1 cellular context compared by ENCODE assay signal in genomic region chr16:81634380-81635121, GRCh38.
TF ChIP-seq lines count a peak whose summit lies in the region.

No MANE protein-coding gene starts in this region.

TF ChIP-seq in K562, 482 proteins besides CTCF, POLR2A, EP300 and RAD21 (continued from another document and continues in another):
- TF ChIP-seq NKRF (IDR thresholded peaks at IDR 0.05; ENCODE audit: borderline replicate concordance) (no peak), ETS1 (conservative IDR thresholded peaks at IDR 0.05; ENCODE audit: control insufficient read depth, low read depth, low read length) (no peak), OTX1 (CRISPR knock-in tag; IDR thresholded peaks at IDR 0.05) (no peak), CREB3 (tag; conservative IDR thresholded peaks at IDR 0.05; ENCODE audit: low read depth) (0 out of 2 replicates have a peak, but pooled peaks have one; percentile 35), ZNF561 (CRISPR knock-in tag; conservative IDR thresholded peaks at IDR 0.05) (no peak), CXXC5 (CRISPR knock-in tag; IDR thresholded peaks at IDR 0.05) (peak; percentile 56), USF1 (CRISPR knock-in tag; IDR thresholded peaks at IDR 0.05) (no peak), ZNF24 (IDR thresholded peaks at IDR 0.05) (no peak), PRDM10 (IDR thresholded peaks at IDR 0.05; ENCODE audit: partially characterized antibody) (peak; percentile 41), FOXK2 (conservative IDR thresholded peaks at IDR 0.05 in 1 of 2, IDR thresholded peaks at IDR 0.05 in 1 of 2; ENCODE audit: low read depth in 2 of 2) (peak; percentile 83 to 84), SMARCA4 (IDR thresholded peaks at IDR 0.05) (peak; percentile 79; the same call in 1 of the 2 replicates), MNT (conservative IDR thresholded peaks at IDR 0.05) (0 out of 4 replicates have a peak, but pooled peaks of 1 of the 2 experiments have one; percentile 48), KLF16 (IDR thresholded peaks at IDR 0.05) (peak; percentile 82), ARID3B (CRISPR knock-in tag; IDR thresholded peaks at IDR 0.05; ENCODE audit: borderline replicate concordance) (no peak), ZNF212 (CRISPR knock-in tag; IDR thresholded peaks at IDR 0.05) (no peak), BRCA1 (IDR thresholded peaks at IDR 0.05) (no peak), BRCA1 (CRISPR knock-in tag; IDR thresholded peaks at IDR 0.05) (no peak), ESRRA (IDR thresholded peaks at IDR 0.05; ENCODE audit: borderline replicate concordance, low read depth) (peak; percentile 39; the same call in 1 of the 2 replicates), SMAD1 (IDR thresholded peaks at IDR 0.05; ENCODE audit: low read depth, low read length, partially characterized antibody) (peak; percentile 25), RBM14 (IDR thresholded peaks at IDR 0.05; ENCODE audit: borderline replicate concordance, insufficient read depth, low read depth, low read length) (no peak), BRD9 (IDR thresholded peaks at IDR 0.05; ENCODE audit: low read depth, partially characterized antibody) (no peak), GABPB2 (CRISPR knock-in tag; conservative IDR thresholded peaks at IDR 0.05) (no peak), NBN (IDR thresholded peaks at IDR 0.05; ENCODE audit: low read depth) (0 out of 2 replicates have a peak, but pooled peaks have one; percentile 42), ZNF407 (IDR thresholded peaks at IDR 0.05; ENCODE audit: low read depth) (no peak), SRF (CRISPR knock-in tag; IDR thresholded peaks at IDR 0.05) (peak; percentile 89 to 97), E2F4 (CRISPR knock-in tag; IDR thresholded peaks at IDR 0.05; ENCODE audit: low read depth) (no peak), NFRKB (IDR thresholded peaks at IDR 0.05; ENCODE audit: low read depth) (no peak), ZBTB26 (CRISPR knock-in tag; IDR thresholded peaks at IDR 0.05) (no peak), TFAP4 (CRISPR knock-in tag; IDR thresholded peaks at IDR 0.05; ENCODE audit: borderline replicate concordance) (peak; percentile 73)
